In genomic region chr15:99100245-99101173, GRCh38 we compare ENCODE assay signal across 8 cellular contexts. TPM values are rescaled to one million over a fixed set of nuclear protein-coding genes. Genes with fewer than 3 reads are reported as not detected.
DNase-seq lines count a peak whose midpoint lies in the region; ATAC-seq and TF ChIP-seq lines count a peak whose summit lies in the region.

No MANE protein-coding gene starts in this region.

- H2BK15ac ChIP-seq in mesenchymal stem cell (ENCODE audit: low read depth, poor library complexity, severe bottlenecking), result peak overlapping the region; percentile 44

- peak; percentile 36 for DNase-seq in DMS53 treated with DMSO at 0.1 percent for 48 hours (lab: John Stamatoyannopoulos, UW; ENCODE audit: unreplicated experiment)
- DNase-seq in HFF-Myc (ENCODE audit: extremely low read depth, low read depth), result peak; percentile 29
- DNase-seq in NCI-H2227 (lab: John Stamatoyannopoulos, UW; ENCODE audit: unreplicated experiment), result peak; percentile 78
- peak; percentile 64 for DNase-seq in activated CD4-positive, alpha-beta memory T cell treated with anti-CD3 and anti-CD28 coated beads, Interleukin-2, amount 10 ng/mL, durations not matched to agents 7 days and 5 days
- DNase-seq in epithelial cell of esophagus (ENCODE audit: low read depth), result peak; percentile 73
- peak; percentile 76 for DNase-seq in mesenchymal stem cell
- peak; percentile 22 to 45 for DNase-seq in stimulated activated naive CD8-positive, alpha-beta T cell treated with anti-CD3 and anti-CD28 coated beads, Interleukin-15, amount 100 ng/mL, for 72 hours
- no peak for DNase-seq in GF-D8 (lab: John Stamatoyannopoulos, UW)

- H2AFZ ChIP-seq in mesenchymal stem cell (ENCODE audit: low read depth, low read length), result peak overlapping the region; percentile 79

- H3K9me3 Mint-ChIP-seq in activated CD4-positive, alpha-beta memory T cell treated with anti-CD3 and anti-CD28 coated beads, Interleukin-2, amount 10 ng/mL, durations not matched to agents 7 days and 5 days, result no peaks in the 10 kb centered on the region
- no peaks in the 10 kb centered on the region for H3K9me3 Mint-ChIP-seq in stimulated activated naive CD8-positive, alpha-beta T cell treated with anti-CD3 and anti-CD28 coated beads, Interleukin-15, amount 100 ng/mL, for 72 hours

- peak overlapping the region; percentile 48 for H3K9ac ChIP-seq in mesenchymal stem cell (ENCODE audit: low read length)

- H3K36me3 Mint-ChIP-seq in activated CD4-positive, alpha-beta memory T cell treated with anti-CD3 and anti-CD28 coated beads, Interleukin-2, amount 10 ng/mL, durations not matched to agents 7 days and 5 days (ENCODE audit: low read depth), result no peaks in the 10 kb centered on the region

- peak overlapping the region; percentile 93 for H3K4me2 ChIP-seq in mesenchymal stem cell (ENCODE audit: low read length, poor library complexity, severe bottlenecking)

- H3K27ac ChIP-seq in mesenchymal stem cell (ENCODE audit: low read length, poor library complexity, severe bottlenecking), result no peak overlapping the region

- peak overlapping the region; percentile 27 for H2BK120ac ChIP-seq in mesenchymal stem cell (ENCODE audit: low read depth, low read length)

- POLR2A ChIA-PET in activated CD4-positive, alpha-beta memory T cell treated with anti-CD3 and anti-CD28 coated beads, Interleukin-2, amount 10 ng/mL, durations not matched to agents 7 days and 5 days (lab: Charles Lee), result interaction anchor here (1.4 kb wide), 1 partner anchor 9 kb away, joined by 3 read pairs; no protein-coding TSS in a partner anchor

- H3K4ac ChIP-seq in mesenchymal stem cell (ENCODE audit: low read depth in 1 of 2, low read length in 2 of 2), result no peak overlapping the region

- peak; percentile 85 for TF ChIP-seq CTCF in HFF-Myc (IDR thresholded peaks at IDR 0.05; ENCODE audit: low read depth, low read length, missing control alignments)
- TF ChIP-seq CTCF in epithelial cell of esophagus (IDR thresholded peaks at IDR 0.05; ENCODE audit: insufficient read depth, low read depth, low read length, missing control alignments), result peak; percentile 74

- H3K9me3 ChIP-seq in mesenchymal stem cell (ENCODE audit: control insufficient read depth, low read length), result no peaks in the 10 kb centered on the region

- no peak overlapping the region for H2BK12ac ChIP-seq in mesenchymal stem cell (ENCODE audit: low read length in 2 of 2)

- no peak overlapping the region for H3K4me3 Mint-ChIP-seq in activated CD4-positive, alpha-beta memory T cell treated with anti-CD3 and anti-CD28 coated beads, Interleukin-2, amount 10 ng/mL, durations not matched to agents 7 days and 5 days
- H3K4me3 Mint-ChIP-seq in stimulated activated naive CD8-positive, alpha-beta T cell treated with anti-CD3 and anti-CD28 coated beads, Interleukin-15, amount 100 ng/mL, for 72 hours, result peak overlapping the region; percentile 28 to 61

- peak overlapping the region; percentile 62 for H4K8ac ChIP-seq in mesenchymal stem cell (ENCODE audit: low read length)

- peaks cover 19% of the 10 kb centered on the region for H3K4me1 ChIP-seq in mesenchymal stem cell (ENCODE audit: control insufficient read depth, insufficient read depth, low read depth, low read length)

- 2% methylated on average over 47 of the region's 50 CpGs for WGBS in mesenchymal stem cell

- peaks cover 6% of the 10 kb centered on the region for H3K4me1 Mint-ChIP-seq in activated CD4-positive, alpha-beta memory T cell treated with anti-CD3 and anti-CD28 coated beads, Interleukin-2, amount 10 ng/mL, durations not matched to agents 7 days and 5 days
- H3K4me1 Mint-ChIP-seq in stimulated activated naive CD8-positive, alpha-beta T cell treated with anti-CD3 and anti-CD28 coated beads, Interleukin-15, amount 100 ng/mL, for 72 hours, result peaks cover 16% of the 10 kb centered on the region

- H3K4me3 ChIP-seq in HFF-Myc (replicated peaks; ENCODE audit: low read depth, low read length), result peak overlapping the region; percentile 42
- H3K4me3 ChIP-seq in epithelial cell of esophagus (ENCODE audit: low read length), result peak overlapping the region; percentile 11
- peak overlapping the region; percentile 44 to 67 for H3K4me3 ChIP-seq in mesenchymal stem cell (ENCODE audit: insufficient read depth in 1 of 2, low read depth in 1 of 2, low read length in 2 of 2)

- CTCF ChIA-PET in activated CD4-positive, alpha-beta memory T cell treated with anti-CD3 and anti-CD28 coated beads, Interleukin-2, amount 10 ng/mL, durations not matched to agents 7 days and 5 days (lab: Charles Lee), result interaction anchor here (0.9 to 2.8 kb wide), 21 partner anchors 11 to 654 kb away, joined by 3 to 13 read pairs (median 4); no protein-coding TSS in a partner anchor

- H2BK5ac ChIP-seq in mesenchymal stem cell (ENCODE audit: low read depth, low read length, poor library complexity, severe bottlenecking), result no peak overlapping the region

- H3K36me3 ChIP-seq in mesenchymal stem cell (ENCODE audit: control insufficient read depth in 1 of 2, insufficient read depth in 2 of 2, low read depth in 1 of 2, low read length in 2 of 2), result no peaks in the 10 kb centered on the region

- H3K14ac ChIP-seq in mesenchymal stem cell (ENCODE audit: low read length in 2 of 2), result no peak overlapping the region

- H3K27me3 ChIP-seq in mesenchymal stem cell (ENCODE audit: control insufficient read depth in 1 of 2, insufficient read depth in 1 of 2, low read length in 2 of 2), result peaks cover 19 to 53% of the 10 kb centered on the region in 2 experiments

- H4K91ac ChIP-seq in mesenchymal stem cell (ENCODE audit: low read length), result no peak overlapping the region

- H3K18ac ChIP-seq in mesenchymal stem cell (ENCODE audit: low read depth in 1 of 2, low read length in 2 of 2), result peak overlapping the region; percentile 14 to 18

- no peaks in the 10 kb centered on the region for H3K79me1 ChIP-seq in mesenchymal stem cell (replicated peaks; ENCODE audit: low read length, poor library complexity, severe bottlenecking)

- no peak overlapping the region for H2AK5ac ChIP-seq in mesenchymal stem cell (ENCODE audit: low read length, severe bottlenecking)

- peaks cover 47% of the 10 kb centered on the region for H3K27me3 Mint-ChIP-seq in activated CD4-positive, alpha-beta memory T cell treated with anti-CD3 and anti-CD28 coated beads, Interleukin-2, amount 10 ng/mL, durations not matched to agents 7 days and 5 days
- H3K27me3 Mint-ChIP-seq in stimulated activated naive CD8-positive, alpha-beta T cell treated with anti-CD3 and anti-CD28 coated beads, Interleukin-15, amount 100 ng/mL, for 72 hours, result peaks cover 60% of the 10 kb centered on the region

- no peak overlapping the region for H3K27ac Mint-ChIP-seq in activated CD4-positive, alpha-beta memory T cell treated with anti-CD3 and anti-CD28 coated beads, Interleukin-2, amount 10 ng/mL, durations not matched to agents 7 days and 5 days
- H3K27ac Mint-ChIP-seq in stimulated activated naive CD8-positive, alpha-beta T cell treated with anti-CD3 and anti-CD28 coated beads, Interleukin-15, amount 100 ng/mL, for 72 hours, result no peak overlapping the region

- no peak overlapping the region for H3K23ac ChIP-seq in mesenchymal stem cell (ENCODE audit: low read length in 2 of 2)

- no peak for ATAC-seq in stimulated activated naive CD8-positive, alpha-beta T cell treated with anti-CD3 and anti-CD28 coated beads, Interleukin-15, amount 100 ng/mL, for 72 hours

RNA-seq across cellular contexts. Expression of gene SYNM, which starts 4.4 kb away (rescaled TPM):
- 1 to 10 TPM; 5.5 to 5.7 TPM for total RNA-seq in activated CD4-positive, alpha-beta memory T cell treated with anti-CD3 and anti-CD28 coated beads, Interleukin-2, amount 10 ng/mL, durations not matched to agents 7 days and 5 days
- 6.0 TPM for polyA plus RNA-seq in mesenchymal stem cell (2013, experiment 1 of 2)
- 5.7 TPM for polyA plus RNA-seq in mesenchymal stem cell (2013, experiment 2 of 2)
